Comparison of ENCODE assay signal across 1 cellular context in the genomic region with DNA sequence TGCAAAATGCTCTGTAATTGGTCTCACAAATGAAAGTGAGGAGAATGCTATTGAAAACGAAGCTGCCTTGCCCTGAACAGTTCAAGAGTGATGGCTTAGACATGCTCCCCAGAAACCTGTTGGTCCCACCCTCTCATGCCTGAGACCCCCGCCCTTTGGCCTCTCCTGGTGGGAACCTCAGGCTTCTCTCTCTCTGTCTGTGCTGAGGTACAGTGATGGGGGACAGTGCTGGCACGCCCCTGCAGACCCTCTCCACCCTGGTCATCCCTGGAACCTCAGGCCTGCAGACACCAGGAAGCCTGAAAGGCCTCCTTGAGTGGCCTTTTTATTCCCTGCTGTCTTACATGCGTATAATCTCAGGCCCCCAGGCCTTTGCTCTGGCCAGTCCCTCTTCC.
TF ChIP-seq lines count a peak whose summit lies in the region.

No MANE protein-coding gene starts in this region.

TF ChIP-seq in WTC11, 78 proteins besides CTCF, POLR2A, EP300 and RAD21 (continued from another document):
- TF ChIP-seq, protein P1, sequence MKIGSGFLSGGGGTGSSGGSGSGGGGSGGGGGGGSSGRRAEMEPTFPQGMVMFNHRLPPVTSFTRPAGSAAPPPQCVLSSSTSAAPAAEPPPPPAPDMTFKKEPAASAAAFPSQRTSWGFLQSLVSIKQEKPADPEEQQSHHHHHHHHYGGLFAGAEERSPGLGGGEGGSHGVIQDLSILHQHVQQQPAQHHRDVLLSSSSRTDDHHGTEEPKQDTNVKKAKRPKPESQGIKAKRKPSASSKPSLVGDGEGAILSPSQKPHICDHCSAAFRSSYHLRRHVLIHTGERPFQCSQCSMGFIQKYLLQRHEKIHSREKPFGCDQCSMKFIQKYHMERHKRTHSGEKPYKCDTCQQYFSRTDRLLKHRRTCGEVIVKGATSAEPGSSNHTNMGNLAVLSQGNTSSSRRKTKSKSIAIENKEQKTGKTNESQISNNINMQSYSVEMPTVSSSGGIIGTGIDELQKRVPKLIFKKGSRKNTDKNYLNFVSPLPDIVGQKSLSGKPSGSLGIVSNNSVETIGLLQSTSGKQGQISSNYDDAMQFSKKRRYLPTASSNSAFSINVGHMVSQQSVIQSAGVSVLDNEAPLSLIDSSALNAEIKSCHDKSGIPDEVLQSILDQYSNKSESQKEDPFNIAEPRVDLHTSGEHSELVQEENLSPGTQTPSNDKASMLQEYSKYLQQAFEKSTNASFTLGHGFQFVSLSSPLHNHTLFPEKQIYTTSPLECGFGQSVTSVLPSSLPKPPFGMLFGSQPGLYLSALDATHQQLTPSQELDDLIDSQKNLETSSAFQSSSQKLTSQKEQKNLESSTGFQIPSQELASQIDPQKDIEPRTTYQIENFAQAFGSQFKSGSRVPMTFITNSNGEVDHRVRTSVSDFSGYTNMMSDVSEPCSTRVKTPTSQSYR (CRISPR knock-in tag; IDR thresholded peaks at IDR 0.05): no peak
- TF ChIP-seq, protein P2, sequence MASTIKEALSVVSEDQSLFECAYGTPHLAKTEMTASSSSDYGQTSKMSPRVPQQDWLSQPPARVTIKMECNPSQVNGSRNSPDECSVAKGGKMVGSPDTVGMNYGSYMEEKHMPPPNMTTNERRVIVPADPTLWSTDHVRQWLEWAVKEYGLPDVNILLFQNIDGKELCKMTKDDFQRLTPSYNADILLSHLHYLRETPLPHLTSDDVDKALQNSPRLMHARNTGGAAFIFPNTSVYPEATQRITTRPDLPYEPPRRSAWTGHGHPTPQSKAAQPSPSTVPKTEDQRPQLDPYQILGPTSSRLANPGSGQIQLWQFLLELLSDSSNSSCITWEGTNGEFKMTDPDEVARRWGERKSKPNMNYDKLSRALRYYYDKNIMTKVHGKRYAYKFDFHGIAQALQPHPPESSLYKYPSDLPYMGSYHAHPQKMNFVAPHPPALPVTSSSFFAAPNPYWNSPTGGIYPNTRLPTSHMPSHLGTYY (CRISPR knock-in tag; IDR thresholded peaks at IDR 0.05): no peak
